In the genomic region with DNA sequence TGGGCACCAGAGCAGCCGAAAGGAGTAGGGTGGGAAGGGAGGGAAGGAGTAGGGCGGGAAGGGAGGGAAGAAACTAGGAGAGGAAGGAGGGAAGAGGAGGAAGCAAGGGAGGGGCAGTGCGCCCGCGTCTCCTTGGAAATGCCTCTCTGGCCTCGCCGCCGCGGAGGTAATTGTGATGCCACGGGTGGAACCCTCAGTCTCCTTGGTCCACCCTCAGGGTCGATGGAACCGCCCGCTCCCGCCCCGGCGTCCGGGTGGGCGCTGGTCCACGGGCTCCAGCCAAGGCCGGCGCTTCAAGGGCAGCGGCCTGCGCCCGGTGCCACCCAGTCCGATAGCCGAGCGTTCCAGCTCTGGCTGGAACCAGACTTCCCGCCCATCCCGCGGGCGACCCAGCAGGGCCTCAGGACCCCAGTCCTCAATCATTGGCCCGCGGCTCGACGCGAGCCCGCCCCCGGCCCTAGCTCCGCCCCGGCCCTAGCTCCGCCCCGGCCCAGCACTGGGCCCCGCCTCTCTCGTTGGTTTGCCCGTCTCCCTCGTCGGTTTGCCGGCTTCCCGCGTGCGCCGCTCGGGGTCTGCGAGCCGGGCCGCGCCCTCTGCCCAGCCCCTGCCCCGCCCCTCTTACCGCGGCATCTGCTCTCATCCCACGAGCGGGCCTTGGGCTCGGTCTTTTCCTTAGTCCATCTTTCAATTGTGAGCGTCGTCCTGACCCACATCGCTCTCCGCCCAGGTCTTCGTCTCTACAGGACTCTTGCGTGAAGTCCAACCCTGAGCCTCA, we compare ENCODE assay signal across 1 cellular context.
TF ChIP-seq lines count a peak whose summit lies in the region.

No MANE protein-coding gene starts in this region.

TF ChIP-seq in GM23338, 12 proteins besides CTCF, POLR2A, EP300 and RAD21 (continued from another document):
- TF ChIP-seq, protein P1, sequence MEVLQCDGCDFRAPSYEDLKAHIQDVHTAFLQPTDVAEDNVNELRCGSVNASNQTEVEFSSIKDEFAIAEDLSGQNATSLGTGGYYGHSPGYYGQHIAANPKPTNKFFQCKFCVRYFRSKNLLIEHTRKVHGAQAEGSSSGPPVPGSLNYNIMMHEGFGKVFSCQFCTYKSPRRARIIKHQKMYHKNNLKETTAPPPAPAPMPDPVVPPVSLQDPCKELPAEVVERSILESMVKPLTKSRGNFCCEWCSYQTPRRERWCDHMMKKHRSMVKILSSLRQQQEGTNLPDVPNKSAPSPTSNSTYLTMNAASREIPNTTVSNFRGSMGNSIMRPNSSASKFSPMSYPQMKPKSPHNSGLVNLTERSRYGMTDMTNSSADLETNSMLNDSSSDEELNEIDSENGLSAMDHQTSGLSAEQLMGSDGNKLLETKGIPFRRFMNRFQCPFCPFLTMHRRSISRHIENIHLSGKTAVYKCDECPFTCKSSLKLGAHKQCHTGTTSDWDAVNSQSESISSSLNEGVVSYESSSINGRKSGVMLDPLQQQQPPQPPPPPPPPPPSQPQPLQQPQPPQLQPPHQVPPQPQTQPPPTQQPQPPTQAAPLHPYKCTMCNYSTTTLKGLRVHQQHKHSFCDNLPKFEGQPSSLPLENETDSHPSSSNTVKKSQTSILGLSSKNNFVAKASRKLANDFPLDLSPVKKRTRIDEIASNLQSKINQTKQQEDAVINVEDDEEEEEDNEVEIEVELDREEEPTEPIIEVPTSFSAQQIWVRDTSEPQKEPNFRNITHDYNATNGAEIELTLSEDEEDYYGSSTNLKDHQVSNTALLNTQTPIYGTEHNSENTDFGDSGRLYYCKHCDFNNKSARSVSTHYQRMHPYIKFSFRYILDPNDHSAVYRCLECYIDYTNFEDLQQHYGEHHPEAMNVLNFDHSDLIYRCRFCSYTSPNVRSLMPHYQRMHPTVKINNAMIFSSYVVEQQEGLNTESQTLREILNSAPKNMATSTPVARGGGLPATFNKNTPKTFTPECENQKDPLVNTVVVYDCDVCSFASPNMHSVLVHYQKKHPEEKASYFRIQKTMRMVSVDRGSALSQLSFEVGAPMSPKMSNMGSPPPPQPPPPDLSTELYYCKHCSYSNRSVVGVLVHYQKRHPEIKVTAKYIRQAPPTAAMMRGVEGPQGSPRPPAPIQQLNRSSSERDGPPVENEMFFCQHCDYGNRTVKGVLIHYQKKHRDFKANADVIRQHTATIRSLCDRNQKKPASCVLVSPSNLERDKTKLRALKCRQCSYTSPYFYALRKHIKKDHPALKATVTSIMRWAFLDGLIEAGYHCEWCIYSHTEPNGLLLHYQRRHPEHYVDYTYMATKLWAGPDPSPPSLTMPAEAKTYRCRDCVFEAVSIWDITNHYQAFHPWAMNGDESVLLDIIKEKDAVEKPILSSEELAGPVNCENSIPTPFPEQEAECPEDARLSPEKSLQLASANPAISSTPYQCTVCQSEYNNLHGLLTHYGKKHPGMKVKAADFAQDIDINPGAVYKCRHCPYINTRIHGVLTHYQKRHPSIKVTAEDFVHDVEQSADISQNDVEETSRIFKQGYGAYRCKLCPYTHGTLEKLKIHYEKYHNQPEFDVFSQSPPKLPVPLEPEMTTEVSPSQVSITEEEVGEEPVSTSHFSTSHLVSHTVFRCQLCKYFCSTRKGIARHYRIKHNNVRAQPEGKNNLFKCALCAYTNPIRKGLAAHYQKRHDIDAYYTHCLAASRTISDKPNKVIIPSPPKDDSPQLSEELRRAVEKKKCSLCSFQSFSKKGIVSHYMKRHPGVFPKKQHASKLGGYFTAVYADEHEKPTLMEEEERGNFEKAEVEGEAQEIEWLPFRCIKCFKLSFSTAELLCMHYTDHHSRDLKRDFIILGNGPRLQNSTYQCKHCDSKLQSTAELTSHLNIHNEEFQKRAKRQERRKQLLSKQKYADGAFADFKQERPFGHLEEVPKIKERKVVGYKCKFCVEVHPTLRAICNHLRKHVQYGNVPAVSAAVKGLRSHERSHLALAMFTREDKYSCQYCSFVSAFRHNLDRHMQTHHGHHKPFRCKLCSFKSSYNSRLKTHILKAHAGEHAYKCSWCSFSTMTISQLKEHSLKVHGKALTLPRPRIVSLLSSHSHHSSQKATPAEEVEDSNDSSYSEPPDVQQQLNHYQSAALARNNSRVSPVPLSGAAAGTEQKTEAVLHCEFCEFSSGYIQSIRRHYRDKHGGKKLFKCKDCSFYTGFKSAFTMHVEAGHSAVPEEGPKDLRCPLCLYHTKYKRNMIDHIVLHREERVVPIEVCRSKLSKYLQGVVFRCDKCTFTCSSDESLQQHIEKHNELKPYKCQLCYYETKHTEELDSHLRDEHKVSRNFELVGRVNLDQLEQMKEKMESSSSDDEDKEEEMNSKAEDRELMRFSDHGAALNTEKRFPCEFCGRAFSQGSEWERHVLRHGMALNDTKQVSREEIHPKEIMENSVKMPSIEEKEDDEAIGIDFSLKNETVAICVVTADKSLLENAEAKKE (CRISPR knock-in tag; IDR thresholded peaks at IDR 0.05), result no peak
